ENCODE assay signal across 26 cellular contexts in the genomic region with DNA sequence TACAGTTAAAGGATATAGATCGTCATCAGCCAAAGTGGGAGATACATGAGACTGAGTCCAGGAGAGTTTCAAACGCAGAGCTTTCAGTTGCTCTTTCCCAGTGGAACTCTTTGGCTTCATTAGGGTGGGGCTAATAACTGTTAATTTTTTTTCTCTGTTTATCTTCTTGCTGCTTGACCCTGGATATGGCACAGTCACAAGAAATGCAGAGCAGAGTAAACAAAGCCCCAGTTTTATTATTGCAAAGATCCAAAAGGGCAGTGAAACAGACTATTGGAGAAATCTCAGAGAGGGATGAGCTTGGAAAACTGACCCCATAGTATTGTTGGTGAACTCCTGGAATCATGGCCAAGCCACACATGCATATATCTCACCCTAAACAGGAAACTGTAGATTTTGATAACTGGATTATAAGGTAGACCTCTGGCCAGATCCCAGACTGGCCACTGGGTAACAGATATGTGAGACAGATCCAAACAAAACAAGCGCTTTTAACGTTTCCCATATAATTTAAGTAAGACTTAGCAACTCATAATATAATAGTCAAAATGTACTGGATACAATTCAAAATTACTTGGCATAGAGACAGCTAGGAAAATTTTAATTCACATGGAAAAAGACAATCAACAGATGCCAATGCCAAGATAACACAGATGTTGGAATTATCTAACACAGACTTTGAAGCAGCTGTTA.
DNase-seq lines count a peak whose midpoint lies in the region; ATAC-seq, FAIRE-seq and TF ChIP-seq lines count a peak whose summit lies in the region.
"Had no signal": no experiment of that assay in that cellular context is flagged by ENCODE, and none has a peak within 500 bp of the region (broad histone marks: within the 10 kb centered on the region; RNA-seq: fewer than 3 reads in every experiment).

No MANE protein-coding gene starts in this region.

- DNase-seq in NCI-H446 treated with DMSO at 0.1 percent for 48 hours (lab: John Stamatoyannopoulos, UW) (peak; percentile 22), hepatocyte (ENCODE audit: low spot score) (no peak), smooth muscle cell (lab: John Stamatoyannopoulos, UW; ENCODE audit: unreplicated experiment) (no peak), D721Med (ENCODE audit: insufficient read length, low spot score) (no peak), chondrocyte (ENCODE audit: low spot score) (no peak)
- DNase-seq: Calu3, DMS153, DND-41, Kasumi-1, MV-4-11, NCI-H1105 treated with DMSO at 0.1 percent for 48 hours, NCI-H146, NCI-H2029 treated with DMSO at 0.1 percent for 48 hours, NCI-H2227 treated with DMSO at 0.1 percent for 48 hours, NCI-H510A, NCI-H69, PC-3, T-cell had no signal

- WGBS in hepatocyte (ENCODE audit: low lambda C conversion rate, missing lambda C conversion rate) = 59% methylated on average over 4 of the region's 4 CpGs
- 64% methylated on average over 4 of the region's 4 CpGs for WGBS in smooth muscle cell (ENCODE audit: low lambda C conversion rate)

- H3K27ac ChIP-seq in hepatocyte (peak overlapping the region; percentile 2), smooth muscle cell (ENCODE audit: low read depth) (no peak overlapping the region)
- H3K27ac ChIP-seq: HL-60 had no signal

- H3K9ac ChIP-seq in smooth muscle cell (ENCODE audit: low read depth) = no peak overlapping the region

- TF ChIP-seq CTCF in hepatocyte (IDR thresholded peaks at IDR 0.05; ENCODE audit: poor library complexity) (no peak), smooth muscle cell (IDR thresholded peaks at IDR 0.05; ENCODE audit: borderline replicate concordance, insufficient read depth, poor library complexity, severe bottlenecking) (no peak), D721Med (IDR thresholded peaks at IDR 0.05; ENCODE audit: insufficient read depth, missing control alignments) (no peak), chondrocyte (IDR thresholded peaks at IDR 0.05) (no peak)

- H3K4me3 Mint-ChIP-seq in chondrocyte (ENCODE audit: unreplicated experiment) = no peak overlapping the region
- H3K4me3 Mint-ChIP-seq: B cell, CD14-positive monocyte, T-cell had no signal

- H3K27ac Mint-ChIP-seq in chondrocyte (ENCODE audit: unreplicated experiment) = no peak overlapping the region
- H3K27ac Mint-ChIP-seq: B cell, CD14-positive monocyte, T-cell had no signal

- H3K9me3 Mint-ChIP-seq in chondrocyte (ENCODE audit: low read depth) = no peaks in the 10 kb centered on the region

- no peaks in the 10 kb centered on the region for H3F3A ChIP-seq in smooth muscle cell (ENCODE audit: low read depth)

- H3K9me3 ChIP-seq in hepatocyte (ENCODE audit: low read depth) (no peaks in the 10 kb centered on the region), smooth muscle cell (replicated peaks; ENCODE audit: low read depth) (no peaks in the 10 kb centered on the region)

- no peaks in the 10 kb centered on the region for H3K27me3 ChIP-seq in hepatocyte
- H3K27me3 ChIP-seq in smooth muscle cell (ENCODE audit: low read depth) = no peaks in the 10 kb centered on the region

- H2AFZ ChIP-seq in hepatocyte (no peak overlapping the region), smooth muscle cell (ENCODE audit: low read depth) (peak overlapping the region; percentile 34)

- H3K4me1 Mint-ChIP-seq in chondrocyte (ENCODE audit: low read depth) = peaks cover 5% of the 10 kb centered on the region
- H3K4me1 Mint-ChIP-seq: B cell, CD14-positive monocyte, T-cell had no signal

- H3K36me3 Mint-ChIP-seq in chondrocyte (ENCODE audit: low read depth) = no peaks in the 10 kb centered on the region
- H3K36me3 Mint-ChIP-seq: CD14-positive monocyte, T-cell had no signal

- H3K4me1 ChIP-seq in hepatocyte (ENCODE audit: insufficient read depth) = peaks cover 7% of the 10 kb centered on the region
- peaks cover 11% of the 10 kb centered on the region for H3K4me1 ChIP-seq in smooth muscle cell (ENCODE audit: low read depth)

- no peak for FAIRE-seq in D721Med (lab: Jason Lieb, UNC)
- FAIRE-seq: GM12892, H54, K562 had no signal

- H3K4me2 ChIP-seq in hepatocyte = peak overlapping the region; percentile 46
- no peak overlapping the region for H3K4me2 ChIP-seq in smooth muscle cell

- ATAC-seq in SK-N-SH treated with all-trans-retinoic acid at 6 μM for 48 hours (no peak), GM21423 (IDR thresholded peaks at IDR 0.05; ENCODE audit: unreplicated experiment) (no peak)
- ATAC-seq: K562, PC-3, T-cell had no signal

- H3K4me3 ChIP-seq in hepatocyte = no peak overlapping the region
- H3K4me3 ChIP-seq in smooth muscle cell = no peak overlapping the region
- H3K4me3 ChIP-seq: K562 had no signal

- H3K27me3 Mint-ChIP-seq in chondrocyte (ENCODE audit: low read depth) = no peaks in the 10 kb centered on the region
- H3K27me3 Mint-ChIP-seq: B cell, T-cell had no signal

- H4K20me1 ChIP-seq in hepatocyte (ENCODE audit: insufficient read depth, poor library complexity, severe bottlenecking) (no peaks in the 10 kb centered on the region), smooth muscle cell (ENCODE audit: low read depth) (no peaks in the 10 kb centered on the region)

- no peaks in the 10 kb centered on the region for H3K36me3 ChIP-seq in hepatocyte (replicated peaks; ENCODE audit: insufficient read depth, low read depth)
- H3K36me3 ChIP-seq in smooth muscle cell (ENCODE audit: low read depth) = no peaks in the 10 kb centered on the region

- H3K79me2 ChIP-seq in hepatocyte (no peaks in the 10 kb centered on the region), smooth muscle cell (ENCODE audit: low read depth) (no peaks in the 10 kb centered on the region)

- H3K9me2 ChIP-seq in hepatocyte (replicated peaks; ENCODE audit: insufficient read depth) = no peaks in the 10 kb centered on the region

TF ChIP-seq in SK-N-SH treated with all-trans-retinoic acid at 6 μM for 48 hours, 23 proteins besides CTCF, POLR2A, EP300 and RAD21:
- TF ChIP-seq ISL1 (CRISPR knock-in tag; IDR thresholded peaks at IDR 0.05) (peak; percentile 78), PPARA (CRISPR knock-in tag; IDR thresholded peaks at IDR 0.05; ENCODE audit: borderline replicate concordance) (no peak), ZFP3 (CRISPR knock-in tag; IDR thresholded peaks at IDR 0.05) (0 out of 2 replicates have a peak, but pooled peaks have one; percentile 17), TCF4 (CRISPR knock-in tag; IDR thresholded peaks at IDR 0.05; ENCODE audit: borderline replicate concordance) (peak; percentile 67)
- TF ChIP-seq, protein P1, sequence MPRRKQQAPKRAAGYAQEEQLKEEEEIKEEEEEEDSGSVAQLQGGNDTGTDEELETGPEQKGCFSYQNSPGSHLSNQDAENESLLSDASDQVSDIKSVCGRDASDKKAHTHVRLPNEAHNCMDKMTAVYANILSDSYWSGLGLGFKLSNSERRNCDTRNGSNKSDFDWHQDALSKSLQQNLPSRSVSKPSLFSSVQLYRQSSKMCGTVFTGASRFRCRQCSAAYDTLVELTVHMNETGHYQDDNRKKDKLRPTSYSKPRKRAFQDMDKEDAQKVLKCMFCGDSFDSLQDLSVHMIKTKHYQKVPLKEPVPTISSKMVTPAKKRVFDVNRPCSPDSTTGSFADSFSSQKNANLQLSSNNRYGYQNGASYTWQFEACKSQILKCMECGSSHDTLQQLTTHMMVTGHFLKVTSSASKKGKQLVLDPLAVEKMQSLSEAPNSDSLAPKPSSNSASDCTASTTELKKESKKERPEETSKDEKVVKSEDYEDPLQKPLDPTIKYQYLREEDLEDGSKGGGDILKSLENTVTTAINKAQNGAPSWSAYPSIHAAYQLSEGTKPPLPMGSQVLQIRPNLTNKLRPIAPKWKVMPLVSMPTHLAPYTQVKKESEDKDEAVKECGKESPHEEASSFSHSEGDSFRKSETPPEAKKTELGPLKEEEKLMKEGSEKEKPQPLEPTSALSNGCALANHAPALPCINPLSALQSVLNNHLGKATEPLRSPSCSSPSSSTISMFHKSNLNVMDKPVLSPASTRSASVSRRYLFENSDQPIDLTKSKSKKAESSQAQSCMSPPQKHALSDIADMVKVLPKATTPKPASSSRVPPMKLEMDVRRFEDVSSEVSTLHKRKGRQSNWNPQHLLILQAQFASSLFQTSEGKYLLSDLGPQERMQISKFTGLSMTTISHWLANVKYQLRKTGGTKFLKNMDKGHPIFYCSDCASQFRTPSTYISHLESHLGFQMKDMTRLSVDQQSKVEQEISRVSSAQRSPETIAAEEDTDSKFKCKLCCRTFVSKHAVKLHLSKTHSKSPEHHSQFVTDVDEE (CRISPR knock-in tag; IDR thresholded peaks at IDR 0.05) = 0 out of 2 replicates have a peak, but pooled peaks have one; percentile 64
